In genomic region chr9:124503713-124504529, GRCh38 we compare ENCODE assay signal across 10 cellular contexts. TPM values are rescaled to one million over a fixed set of nuclear protein-coding genes. Genes with fewer than 3 reads are reported as not detected.
DNase-seq lines count a peak whose midpoint lies in the region; ATAC-seq, FAIRE-seq and TF ChIP-seq lines count a peak whose summit lies in the region.
"Had no signal": no experiment of that assay in that cellular context is flagged by ENCODE, and none has a peak within 500 bp of the region (broad histone marks: within the 10 kb centered on the region; RNA-seq: fewer than 3 reads in every experiment).

No MANE protein-coding gene starts in this region.

- no peak for FAIRE-seq in frontal cortex (lab: Jason Lieb, UNC)

- H3K9me3 Mint-ChIP-seq in CD14-positive monocyte, result peaks cover 0 to 12% (median 8%) of the 10 kb centered on the region in 7 donors
- H3K9me3 Mint-ChIP-seq in neural crest cell, result no peaks in the 10 kb centered on the region

- H3K36me3 ChIP-seq in H7 (replicated peaks; ENCODE audit: control insufficient read depth, insufficient read depth, low read length), result no peaks in the 10 kb centered on the region
- H3K36me3 ChIP-seq in breast epithelium, result no peaks in the 10 kb centered on the region
- H3K36me3 ChIP-seq: thyroid gland had no signal

- H3K27ac Mint-ChIP-seq in CD14-positive monocyte (peak overlapping the region in 1 of 7 donors; percentile 2), neural crest cell (ENCODE audit: unreplicated experiment) (no peak overlapping the region)

- no peak for DNase-seq in CD14-positive monocyte (ENCODE audit: low spot score)
- no peak for DNase-seq in H7
- no peak for DNase-seq in breast epithelium (ENCODE audit: low spot score in 2 of 2)
- no peak for DNase-seq in neural crest cell (ENCODE audit: low read depth, low spot score)
- no peak for DNase-seq in stimulated activated CD4-positive, alpha-beta T cell treated with anti-CD3 and anti-CD28 coated beads, Interleukin-4, amount 100 ng/mL, for 4 hours
- no peak for DNase-seq in frontal cortex (ENCODE audit: low spot score in 2 of 2)
- DNase-seq: NCI-H2227 treated with DMSO at 0.1 percent for 48 hours had no signal

- H3K4me3 ChIP-seq in H7 (ENCODE audit: insufficient read depth, low read depth, low read length) (peak overlapping the region; percentile 37), breast epithelium (peak overlapping the region in 2 of 3 donors; percentile 33 to 56)

- ATAC-seq in GM21529 (IDR thresholded peaks at IDR 0.05; ENCODE audit: unreplicated experiment) (no peak), HG03460 (IDR thresholded peaks at IDR 0.05; ENCODE audit: unreplicated experiment) (no peak)

- no peak overlapping the region for H3K27ac ChIP-seq in breast epithelium
- H3K27ac ChIP-seq: thyroid gland had no signal

- no peak for TF ChIP-seq CTCF in CD14-positive monocyte (IDR thresholded peaks at IDR 0.05)
- TF ChIP-seq CTCF in breast epithelium (IDR thresholded peaks at IDR 0.05), result no peak
- TF ChIP-seq CTCF in neural crest cell (conservative IDR thresholded peaks at IDR 0.05), result no peak

- no peaks in the 10 kb centered on the region for H3K9me3 ChIP-seq in breast epithelium
- H3K9me3 ChIP-seq: thyroid gland had no signal

- peaks cover 43 to 59% (median 50%) of the 10 kb centered on the region in 3 donors for H3K27me3 Mint-ChIP-seq in CD14-positive monocyte (ENCODE audit: low read depth in 3 of 3)
- H3K27me3 Mint-ChIP-seq in neural crest cell (ENCODE audit: low read depth), result peaks cover 71% of the 10 kb centered on the region

- intact Hi-C loops in CD14-positive monocyte (cut with micrococcal nuclease), result no loop called here
- intact Hi-C loops in breast epithelium (cut with DNase I; ENCODE audit: low total_unique reads), result loop anchor here (5.0 to 10.0 kb wide), 2 partner anchors 889 to 1348 kb away; no protein-coding TSS in a partner anchor

- H3K27me3 ChIP-seq in H7 (ENCODE audit: control insufficient read depth, insufficient read depth, low read length) (peaks cover 52% of the 10 kb centered on the region), breast epithelium (peaks cover 6 to 52% of the 10 kb centered on the region in 2 donors)

- H3K4me3 Mint-ChIP-seq in CD14-positive monocyte (peak overlapping the region; percentile 73 to 97), neural crest cell (peak overlapping the region; percentile 72)

- TF ChIP-seq POLR2A in breast epithelium (IDR thresholded peaks at IDR 0.05), result no peak

- H3K36me3 Mint-ChIP-seq in CD14-positive monocyte, result peaks cover 4% of the 10 kb centered on the region in 2 donors
- no peaks in the 10 kb centered on the region for H3K36me3 Mint-ChIP-seq in neural crest cell (ENCODE audit: low read depth)

- H3K4me1 Mint-ChIP-seq in CD14-positive monocyte, result peaks cover 6% of the 10 kb centered on the region
- peaks cover 6% of the 10 kb centered on the region for H3K4me1 Mint-ChIP-seq in neural crest cell

- peaks cover 0 to 5% of the 10 kb centered on the region in 2 donors for H3K4me1 ChIP-seq in breast epithelium

RNA-seq across cellular contexts. Expression of gene NR5A1, which starts 3.3 kb away (rescaled TPM):
- polyA plus RNA-seq in CD14-positive monocyte, result not detected
- total RNA-seq in H7 (2014; rRNA removed; shearing (Covaris generic)), result 0.30 and 0.73 TPM in 2 replicates
- total RNA-seq in breast epithelium, result not detected
- total RNA-seq in neural crest cell, result 0.35 and 0.50 TPM in 2 replicates
- not detected for total RNA-seq in frontal cortex

RNA-seq across cellular contexts. Expression of gene ADGRD2, which starts 53.7 kb away (rescaled TPM):
- polyA plus RNA-seq in CD14-positive monocyte, result not detected
- not detected in 2 replicates for total RNA-seq in H7 (2014; rRNA removed; shearing (Covaris generic))
- total RNA-seq in breast epithelium (1 to 10 TPM in 2 of 3 donors, not detected in 1; 2.6 to 2.9 TPM), neural crest cell (0.44 TPM in 1 of 2 replicates, not detected in the other), frontal cortex (not detected)
- total RNA-seq: thyroid gland had no signal
